In genomic region chr3:141426404-141427034, GRCh38 we compare ENCODE assay signal across 1 cellular context.
TF ChIP-seq lines count a peak whose summit lies in the region.

No MANE protein-coding gene starts in this region.

TF ChIP-seq in HepG2, 621 proteins besides CTCF, POLR2A, EP300 and RAD21 (continued from another document):
- TF ChIP-seq DMAP1 (CRISPR knock-in tag; IDR thresholded peaks at IDR 0.05) = no peak
- TF ChIP-seq ZNF724P (CRISPR knock-in tag; IDR thresholded peaks at IDR 0.05; ENCODE audit: borderline replicate concordance) = no peak
- TF ChIP-seq, protein P1, sequence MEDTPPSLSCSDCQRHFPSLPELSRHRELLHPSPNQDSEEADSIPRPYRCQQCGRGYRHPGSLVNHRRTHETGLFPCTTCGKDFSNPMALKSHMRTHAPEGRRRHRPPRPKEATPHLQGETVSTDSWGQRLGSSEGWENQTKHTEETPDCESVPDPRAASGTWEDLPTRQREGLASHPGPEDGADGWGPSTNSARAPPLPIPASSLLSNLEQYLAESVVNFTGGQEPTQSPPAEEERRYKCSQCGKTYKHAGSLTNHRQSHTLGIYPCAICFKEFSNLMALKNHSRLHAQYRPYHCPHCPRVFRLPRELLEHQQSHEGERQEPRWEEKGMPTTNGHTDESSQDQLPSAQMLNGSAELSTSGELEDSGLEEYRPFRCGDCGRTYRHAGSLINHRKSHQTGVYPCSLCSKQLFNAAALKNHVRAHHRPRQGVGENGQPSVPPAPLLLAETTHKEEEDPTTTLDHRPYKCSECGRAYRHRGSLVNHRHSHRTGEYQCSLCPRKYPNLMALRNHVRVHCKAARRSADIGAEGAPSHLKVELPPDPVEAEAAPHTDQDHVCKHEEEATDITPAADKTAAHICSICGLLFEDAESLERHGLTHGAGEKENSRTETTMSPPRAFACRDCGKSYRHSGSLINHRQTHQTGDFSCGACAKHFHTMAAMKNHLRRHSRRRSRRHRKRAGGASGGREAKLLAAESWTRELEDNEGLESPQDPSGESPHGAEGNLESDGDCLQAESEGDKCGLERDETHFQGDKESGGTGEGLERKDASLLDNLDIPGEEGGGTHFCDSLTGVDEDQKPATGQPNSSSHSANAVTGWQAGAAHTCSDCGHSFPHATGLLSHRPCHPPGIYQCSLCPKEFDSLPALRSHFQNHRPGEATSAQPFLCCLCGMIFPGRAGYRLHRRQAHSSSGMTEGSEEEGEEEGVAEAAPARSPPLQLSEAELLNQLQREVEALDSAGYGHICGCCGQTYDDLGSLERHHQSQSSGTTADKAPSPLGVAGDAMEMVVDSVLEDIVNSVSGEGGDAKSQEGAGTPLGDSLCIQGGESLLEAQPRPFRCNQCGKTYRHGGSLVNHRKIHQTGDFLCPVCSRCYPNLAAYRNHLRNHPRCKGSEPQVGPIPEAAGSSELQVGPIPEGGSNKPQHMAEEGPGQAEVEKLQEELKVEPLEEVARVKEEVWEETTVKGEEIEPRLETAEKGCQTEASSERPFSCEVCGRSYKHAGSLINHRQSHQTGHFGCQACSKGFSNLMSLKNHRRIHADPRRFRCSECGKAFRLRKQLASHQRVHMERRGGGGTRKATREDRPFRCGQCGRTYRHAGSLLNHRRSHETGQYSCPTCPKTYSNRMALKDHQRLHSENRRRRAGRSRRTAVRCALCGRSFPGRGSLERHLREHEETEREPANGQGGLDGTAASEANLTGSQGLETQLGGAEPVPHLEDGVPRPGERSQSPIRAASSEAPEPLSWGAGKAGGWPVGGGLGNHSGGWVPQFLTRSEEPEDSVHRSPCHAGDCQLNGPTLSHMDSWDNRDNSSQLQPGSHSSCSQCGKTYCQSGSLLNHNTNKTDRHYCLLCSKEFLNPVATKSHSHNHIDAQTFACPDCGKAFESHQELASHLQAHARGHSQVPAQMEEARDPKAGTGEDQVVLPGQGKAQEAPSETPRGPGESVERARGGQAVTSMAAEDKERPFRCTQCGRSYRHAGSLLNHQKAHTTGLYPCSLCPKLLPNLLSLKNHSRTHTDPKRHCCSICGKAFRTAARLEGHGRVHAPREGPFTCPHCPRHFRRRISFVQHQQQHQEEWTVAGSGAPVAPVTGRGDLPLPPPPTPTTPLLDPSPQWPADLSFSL (CRISPR knock-in tag; IDR thresholded peaks at IDR 0.05) = no peak
- TF ChIP-seq FOSL1 (CRISPR knock-in tag; IDR thresholded peaks at IDR 0.05; ENCODE audit: borderline replicate concordance) = no peak
- TF ChIP-seq FIP1L1 (IDR thresholded peaks at IDR 0.05; ENCODE audit: borderline replicate concordance, insufficient read depth, low read depth, low read length) = no peak
- TF ChIP-seq ZBTB38 (CRISPR knock-in tag; IDR thresholded peaks at IDR 0.05) = no peak
TF ChIP-seq in HepG2: peak in this region for 0.
